ENCODE assay signal across 11 cellular contexts in the genomic region with DNA sequence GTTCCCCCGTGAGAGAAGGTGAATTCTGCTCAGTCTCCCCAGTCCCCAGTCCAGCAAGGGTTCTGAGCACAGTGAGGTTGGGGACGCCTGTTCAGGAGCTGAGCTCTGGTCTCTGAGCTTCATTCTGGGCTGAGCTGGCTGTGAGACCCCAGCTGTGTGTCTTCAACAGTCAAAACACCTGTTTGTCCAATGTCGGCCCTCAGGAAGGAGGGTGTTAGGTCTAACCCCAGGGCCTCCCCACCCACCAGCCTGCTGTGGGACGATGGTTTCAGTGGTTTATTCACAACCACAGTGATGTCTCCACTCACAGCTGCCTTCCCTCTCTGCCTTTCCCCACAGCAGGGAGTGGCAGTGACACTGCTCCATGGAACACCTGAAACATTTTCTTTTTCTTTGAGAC.
DNase-seq lines count a peak whose midpoint lies in the region; ATAC-seq and TF ChIP-seq lines count a peak whose summit lies in the region.
"Had no signal": no experiment of that assay in that cellular context is flagged by ENCODE, and none has a peak within 500 bp of the region (broad histone marks: within the 10 kb centered on the region; RNA-seq: fewer than 3 reads in every experiment).

No MANE protein-coding gene starts in this region.

- H2AFZ ChIP-seq in GM23248, result no peak overlapping the region

- H3K9ac ChIP-seq in GM23248, result no peak overlapping the region

- H3K27me3 ChIP-seq in vagina, result no peaks in the 10 kb centered on the region
- peaks cover 0 to 40% (median 0%) of the 10 kb centered on the region in 7 donors for H3K27me3 ChIP-seq in spleen (replicated peaks in 1 of 7)
- no peaks in the 10 kb centered on the region for H3K27me3 ChIP-seq in GM23248 (replicated peaks; ENCODE audit: insufficient read depth)
- H3K27me3 ChIP-seq in tibial artery, result peaks cover 0 to 4% of the 10 kb centered on the region in 2 donors
- H3K27me3 ChIP-seq: Peyer's patch had no signal

- no peak overlapping the region for H3K4me3 ChIP-seq in vagina
- no peak overlapping the region for H3K4me3 ChIP-seq in spleen
- no peak overlapping the region for H3K4me3 ChIP-seq in GM23248
- H3K4me3 ChIP-seq in tibial artery, result no peak overlapping the region
- H3K4me3 ChIP-seq: Peyer's patch, smooth muscle cell had no signal

- H4K20me1 ChIP-seq in GM23248 (ENCODE audit: insufficient read depth), result no peaks in the 10 kb centered on the region

- H3K36me3 ChIP-seq in vagina, result no peaks in the 10 kb centered on the region
- no peaks in the 10 kb centered on the region for H3K36me3 ChIP-seq in spleen
- H3K36me3 ChIP-seq in GM23248 (ENCODE audit: low read depth), result no peaks in the 10 kb centered on the region
- no peaks in the 10 kb centered on the region for H3K36me3 ChIP-seq in tibial artery
- H3K36me3 ChIP-seq: Peyer's patch had no signal

- TF ChIP-seq POLR2A in vagina (IDR thresholded peaks at IDR 0.05) (no peak), spleen (IDR thresholded peaks at IDR 0.05) (no peak)

- intact Hi-C loops in vagina (cut with DNase I), result no loop called here
- intact Hi-C loops in spleen (cut with DNase I; ENCODE audit: low total_unique reads), result no loop called here
- intact Hi-C loops in tibial artery (cut with DNase I; ENCODE audit: low total_unique reads), result no loop called here

- no peaks in the 10 kb centered on the region for H3K79me2 ChIP-seq in GM23248 (ENCODE audit: insufficient read depth)

- in situ Hi-C loops in GM23248 (cut with MboI), result no loop called here

- no peak overlapping the region for H3K27ac ChIP-seq in vagina
- H3K27ac ChIP-seq in spleen, result no peak overlapping the region
- no peak overlapping the region for H3K27ac ChIP-seq in GM23248
- H3K27ac ChIP-seq in tibial artery, result no peak overlapping the region
- H3K27ac ChIP-seq: Peyer's patch had no signal

- H3K4me2 ChIP-seq in GM23248 (ENCODE audit: unreplicated experiment), result no peak overlapping the region
- H3K4me2 ChIP-seq: smooth muscle cell had no signal

- ATAC-seq in GM19324 (IDR thresholded peaks at IDR 0.05; ENCODE audit: low FRiP score, unreplicated experiment) (peak; percentile 76), HG02642 (IDR thresholded peaks at IDR 0.05; ENCODE audit: poor library complexity, unreplicated experiment) (peak; percentile 89), HG03469 (IDR thresholded peaks at IDR 0.05; ENCODE audit: unreplicated experiment) (peak; percentile 52)

- DNase-seq in vagina (ENCODE audit: extremely low spot score in 2 of 2), result peak; percentile 47 to 89
- DNase-seq in spleen, result no peak
- DNase-seq in GM23248, result no peak
- no peak for DNase-seq in tibial artery
- DNase-seq: DMS153, NCI-H2081 treated with DMSO at 0.1 percent for 48 hours had no signal

- H3K9me2 ChIP-seq in GM23248 (ENCODE audit: insufficient read depth), result no peaks in the 10 kb centered on the region

- TF ChIP-seq CTCF in vagina (IDR thresholded peaks at IDR 0.05), result no peak
- TF ChIP-seq CTCF in spleen (IDR thresholded peaks at IDR 0.05 in 8 of 11, conservative IDR thresholded peaks at IDR 0.05 in 3 of 11), result no peak
- no peak for TF ChIP-seq CTCF in tibial artery (IDR thresholded peaks at IDR 0.05)

- H3F3A ChIP-seq in GM23248 (ENCODE audit: insufficient read depth), result no peaks in the 10 kb centered on the region

- H3K4me1 ChIP-seq in vagina, result no peaks in the 10 kb centered on the region
- no peaks in the 10 kb centered on the region for H3K4me1 ChIP-seq in spleen
- H3K4me1 ChIP-seq in GM23248 (ENCODE audit: insufficient read depth), result no peaks in the 10 kb centered on the region
- no peaks in the 10 kb centered on the region for H3K4me1 ChIP-seq in tibial artery
- H3K4me1 ChIP-seq: Peyer's patch had no signal

- 32 to 52% (median 47%) methylated on average over 4 of the region's 4 CpGs for WGBS in spleen, 5 donors
- 39 to 61% methylated on average over 4 of the region's 4 CpGs for WGBS in GM23248 (ENCODE audit: low coverage in 1 of 2, low lambda C conversion rate in 2 of 2, missing lambda C conversion rate in 2 of 2), 2 experiments

- no peaks in the 10 kb centered on the region for H3K9me3 ChIP-seq in vagina
- no peaks in the 10 kb centered on the region for H3K9me3 ChIP-seq in spleen
- H3K9me3 ChIP-seq in GM23248 (ENCODE audit: low read depth), result no peaks in the 10 kb centered on the region
- H3K9me3 ChIP-seq in tibial artery, result no peaks in the 10 kb centered on the region
- H3K9me3 ChIP-seq: Peyer's patch had no signal

Comparison
In these comparisons a context has a peak if more than half of its experiments do, and no peak if none do; other contexts are left out.
1. DNase-seq: peak in vagina (2 of 2); none in spleen (single experiment), GM23248 (single experiment) and tibial artery (0 of 2).
2. Peak in every context shown above with its lines, with median percentiles within 50 percentile points of each other: ATAC-seq.